Comparison of ENCODE assay signal across 8 cellular contexts in genomic region chr15:94230436-94230885, GRCh38. TPM values are rescaled to one million over a fixed set of nuclear protein-coding genes. Genes with fewer than 3 reads are reported as not detected.
DNase-seq lines count a peak whose midpoint lies in the region; ATAC-seq and TF ChIP-seq lines count a peak whose summit lies in the region.

No MANE protein-coding gene starts in this region.

- no peak for TF ChIP-seq POLR2A in breast epithelium (IDR thresholded peaks at IDR 0.05)

- H3K27me3 Mint-ChIP-seq in activated naive CD4-positive, alpha-beta T cell treated with anti-CD3 and anti-CD28 coated beads, Interleukin-2, amount 50 U/mL, for 24 hours: no peaks in the 10 kb centered on the region

- H3K9me3 ChIP-seq in breast epithelium (no peaks in the 10 kb centered on the region), lower lobe of right lung (no peaks in the 10 kb centered on the region), upper lobe of right lung (no peaks in the 10 kb centered on the region)

- DNase-seq in activated naive CD4-positive, alpha-beta T cell treated with Interleukin-2 at 50 U/mL for 16 hours: no peak
- DNase-seq in breast epithelium (ENCODE audit: low spot score in 2 of 2): no peak
- no peak for DNase-seq in lower lobe of right lung
- no peak for DNase-seq in upper lobe of right lung
- no peak for DNase-seq in DMS79 treated with DMSO at 0.1 percent for 48 hours (lab: John Stamatoyannopoulos, UW)
- no peak for DNase-seq in occipital lobe (lab: John Stamatoyannopoulos, UW)

- no peaks in the 10 kb centered on the region for H3K36me3 Mint-ChIP-seq in activated naive CD4-positive, alpha-beta T cell treated with anti-CD3 and anti-CD28 coated beads, Interleukin-2, amount 50 U/mL, for 24 hours

- peak overlapping the region; percentile 52 to 75 (median 75) for H3K4me3 ChIP-seq in breast epithelium
- peak overlapping the region; percentile 71 for H3K4me3 ChIP-seq in lower lobe of right lung
- H3K4me3 ChIP-seq in upper lobe of right lung: peak overlapping the region; percentile 68

- no peaks in the 10 kb centered on the region for H3K9me3 Mint-ChIP-seq in activated naive CD4-positive, alpha-beta T cell treated with anti-CD3 and anti-CD28 coated beads, Interleukin-2, amount 50 U/mL, for 24 hours

- H3K4me1 ChIP-seq in breast epithelium: no peaks in the 10 kb centered on the region
- H3K4me1 ChIP-seq in lower lobe of right lung: peaks cover 34% of the 10 kb centered on the region
- H3K4me1 ChIP-seq in upper lobe of right lung: peaks cover 23% of the 10 kb centered on the region

- H3K36me3 ChIP-seq in breast epithelium (no peaks in the 10 kb centered on the region), lower lobe of right lung (no peaks in the 10 kb centered on the region), upper lobe of right lung (no peaks in the 10 kb centered on the region)

- H3K27ac ChIP-seq in breast epithelium (peak overlapping the region; percentile 85 to 90), lower lobe of right lung (peak overlapping the region; percentile 83), upper lobe of right lung (peak overlapping the region; percentile 84)

- peak overlapping the region; percentile 95 for H3K27ac Mint-ChIP-seq in activated naive CD4-positive, alpha-beta T cell treated with anti-CD3 and anti-CD28 coated beads, Interleukin-2, amount 50 U/mL, for 24 hours

- peak in 1 of 2 donors; percentile 4 for ATAC-seq in lower lobe of right lung
- ATAC-seq in upper lobe of right lung: no peak
- no peak for ATAC-seq in HG03354 (IDR thresholded peaks at IDR 0.05; ENCODE audit: poor library complexity, severe bottlenecking, unreplicated experiment)

- peaks cover 64% of the 10 kb centered on the region for H3K4me1 Mint-ChIP-seq in activated naive CD4-positive, alpha-beta T cell treated with anti-CD3 and anti-CD28 coated beads, Interleukin-2, amount 50 U/mL, for 24 hours

- H3K27me3 ChIP-seq in breast epithelium (no peaks in the 10 kb centered on the region), lower lobe of right lung (ENCODE audit: low read depth) (no peaks in the 10 kb centered on the region), upper lobe of right lung (no peaks in the 10 kb centered on the region)

- TF ChIP-seq CTCF in breast epithelium (IDR thresholded peaks at IDR 0.05) (no peak), lower lobe of right lung (IDR thresholded peaks at IDR 0.05) (no peak), upper lobe of right lung (IDR thresholded peaks at IDR 0.05) (no peak)

- intact Hi-C loops in breast epithelium (cut with DNase I; ENCODE audit: low total_unique reads) (no loop called here), lower lobe of right lung (cut with DNase I) (no loop called here), upper lobe of right lung (cut with DNase I) (no loop called here)

- peak overlapping the region; percentile 92 for H3K4me3 Mint-ChIP-seq in activated naive CD4-positive, alpha-beta T cell treated with anti-CD3 and anti-CD28 coated beads, Interleukin-2, amount 50 U/mL, for 24 hours

RNA-seq across cellular contexts. Expression of gene MCTP2, which starts 0.9 kb away (rescaled TPM):
- total RNA-seq in breast epithelium (10 to 100 TPM in 2 of 3 donors, 1 to 10 TPM in 1; 6.4 to 46.2 (median 25.9) TPM), lower lobe of right lung (36.1 TPM), upper lobe of right lung (35.3 TPM), occipital lobe (0.62 TPM)
